ENCODE assay signal across 1 cellular context in genomic region chr12:42174978-42175377, GRCh38.
TF ChIP-seq lines count a peak whose summit lies in the region.

No MANE protein-coding gene starts in this region.

TF ChIP-seq in SK-N-SH, 30 proteins besides CTCF, POLR2A, EP300 and RAD21 (continued from another document):
- TF ChIP-seq FOXJ3 (CRISPR knock-in tag; IDR thresholded peaks at IDR 0.05), result no peak
